Comparison of ENCODE assay signal across 14 cellular contexts in the genomic region with DNA sequence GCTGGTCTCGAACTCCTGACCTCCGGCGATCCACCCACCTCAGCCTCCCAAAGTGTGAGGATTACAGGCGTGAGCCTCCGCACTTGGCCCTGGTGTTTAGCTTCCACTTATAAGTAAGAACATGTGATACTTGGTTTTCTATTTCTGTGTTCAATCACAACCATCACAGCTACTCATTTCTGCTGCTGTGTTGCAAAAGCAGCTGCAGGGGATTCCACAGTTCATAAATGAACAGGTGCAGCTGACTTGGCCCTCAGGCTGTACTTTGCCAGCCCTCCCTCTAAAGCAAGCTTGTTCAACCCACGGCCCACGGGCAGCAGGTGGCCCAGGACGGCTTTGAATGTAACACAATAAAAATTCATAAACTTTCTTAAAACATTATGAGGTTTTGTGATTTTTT.
DNase-seq lines count a peak whose midpoint lies in the region; ATAC-seq, FAIRE-seq and TF ChIP-seq lines count a peak whose summit lies in the region.
"Had no signal": no experiment of that assay in that cellular context is flagged by ENCODE, and none has a peak within 500 bp of the region (broad histone marks: within the 10 kb centered on the region; RNA-seq: fewer than 3 reads in every experiment).

No MANE protein-coding gene starts in this region.

- in situ Hi-C loops in Panc1 (cut with HindIII; ENCODE audit: low pct_unique_long_range_greater_than_20kb, low sequenced_read_pairs), result no loop called here
- in situ Hi-C loops in transverse colon (cut with MboI; ENCODE audit: low pct_ligation_motif_present in 1 of 4, low pct_unique_long_range_greater_than_20kb in 1 of 4, low sequenced_read_pairs in 3 of 4), result no loop called here

- H3K4me3 ChIP-seq in A549 (no peak overlapping the region), Panc1 (ENCODE audit: low read depth in 2 of 2, low read length in 2 of 2) (no peak overlapping the region), transverse colon (no peak overlapping the region)
- H3K4me3 ChIP-seq: heart right ventricle had no signal

- no peak for TF ChIP-seq POLR2A in A549 (IDR thresholded peaks at IDR 0.05; ENCODE audit: low read length)
- TF ChIP-seq POLR2A in transverse colon (IDR thresholded peaks at IDR 0.05), result no peak

- H3K27me3 ChIP-seq in Panc1 (ENCODE audit: control insufficient read depth, insufficient read depth, low read length) (no peaks in the 10 kb centered on the region), transverse colon (no peaks in the 10 kb centered on the region)
- H3K27me3 ChIP-seq: heart right ventricle had no signal

- peak in 1 of 2 experiments; percentile 16; a peak in 1 of 6 replicates for ATAC-seq in A549
- peak; percentile 94 for ATAC-seq in GM18868 (IDR thresholded peaks at IDR 0.05; ENCODE audit: unreplicated experiment)
- ATAC-seq in HG03432 (IDR thresholded peaks at IDR 0.05; ENCODE audit: unreplicated experiment), result peak; percentile 69
- ATAC-seq in Panc1, result no peak
- ATAC-seq: esophagus mucosa, heart right ventricle had no signal

- peak overlapping the region; percentile 35 for H3K4me2 ChIP-seq in A549

- DNase-seq in A549 (ENCODE audit: low read depth in 1 of 2, low spot score in 1 of 2) (no peak), Panc1 (ENCODE audit: low read depth, low spot score) (no peak), midbrain (lab: John Stamatoyannopoulos, UW) (no peak), COR-L47 (lab: John Stamatoyannopoulos, UW) (no peak), transverse colon (no peak), GM03348 (ENCODE audit: low spot score) (no peak)
- DNase-seq: activated CD4-positive, alpha-beta T cell treated with anti-CD3 and anti-CD28 coated beads, Interleukin-2, amount 50 U/mL, for 48 hours; amygdala; GOT3; heart right ventricle; kidney had no signal

- H3K36me3 ChIP-seq in Panc1 (ENCODE audit: control insufficient read depth, insufficient read depth, low read length) (no peaks in the 10 kb centered on the region), transverse colon (no peaks in the 10 kb centered on the region)
- H3K36me3 ChIP-seq: heart right ventricle had no signal

- CTCF ChIA-PET in A549 (lab: Yijun Ruan, JAX) (interaction anchor here (0.7 to 1.6 kb wide), 4 partner anchors 13 to 288 kb away, joined by 3 to 4 read pairs (median 3); no protein-coding TSS in a partner anchor), Panc1 (lab: Charles Lee) (no interaction called here)

- peaks cover 18% of the 10 kb centered on the region for H3K4me1 ChIP-seq in A549
- H3K4me1 ChIP-seq in Panc1 (ENCODE audit: control insufficient read depth, insufficient read depth, low read length), result peaks cover 26% of the 10 kb centered on the region
- H3K4me1 ChIP-seq in transverse colon, result peaks cover 0 to 3% (median 0%) of the 10 kb centered on the region in 4 donors

- TF ChIP-seq EP300 in A549 (IDR thresholded peaks at IDR 0.05) (no peak), transverse colon (IDR thresholded peaks at IDR 0.05; ENCODE audit: low read depth) (no peak)

- TF ChIP-seq CTCF in A549 (IDR thresholded peaks at IDR 0.05) (no peak), Panc1 (IDR thresholded peaks at IDR 0.05) (no peak), transverse colon (IDR thresholded peaks at IDR 0.05) (no peak)

- no TSS peak for BruUV-seq in Panc1 (replicated peaks; lab: Mats Ljungman, UMichigan)

- H3K9me3 ChIP-seq in A549 (0 out of 3 replicates have a peak, but pooled peaks cover under 1% of the 10 kb centered on the region), Panc1 (ENCODE audit: control insufficient read depth, insufficient read depth, low read depth, low read length) (no peaks in the 10 kb centered on the region), transverse colon (peaks cover 1 to 8% of the 10 kb centered on the region in 2 donors)

- intact Hi-C loops in Panc1 (cut with micrococcal nuclease; ENCODE audit: unreplicated experiment), result no loop called here
- intact Hi-C loops in transverse colon (cut with DNase I; ENCODE audit: low total_unique reads), result no loop called here

- H3K27ac ChIP-seq in A549 (peak overlapping the region in 1 of 2 experiments; percentile 46; a peak in 3 of 6 replicates), Panc1 (ENCODE audit: low read length) (peak overlapping the region; percentile 14; the same call in 1 of the 2 replicates), transverse colon (no peak overlapping the region)
- H3K27ac ChIP-seq: heart right ventricle had no signal

- WGBS in A549 (ENCODE audit: missing lambda C conversion rate), result 82% methylated on average over 8 of the region's 8 CpGs
- WGBS in transverse colon (ENCODE audit: low coverage in 1 of 2), 2 donors, result 79 to 94% methylated on average over 5 to 8 of the region's 8 CpGs

- FAIRE-seq in A549 (lab: Jason Lieb, UNC), result no peak
- FAIRE-seq: kidney had no signal

- POLR2A ChIA-PET in A549 (lab: Yijun Ruan, JAX), result interaction anchor here (0.6 kb wide), 1 partner anchor 329 kb away, joined by 3 read pairs; no protein-coding TSS in a partner anchor
- POLR2A ChIA-PET in Panc1 (lab: Charles Lee), result interaction anchor here (0.6 kb wide), 1 partner anchor 470 kb away, joined by 7 read pairs; no protein-coding TSS in a partner anchor

- no peak for TF ChIP-seq RAD21 in A549 (conservative IDR thresholded peaks at IDR 0.05 in 1 of 2, IDR thresholded peaks at IDR 0.05 in 1 of 2)

TF ChIP-seq in A549, 52 proteins besides CTCF, POLR2A, EP300 and RAD21:
- TF ChIP-seq USF2 (IDR thresholded peaks at IDR 0.05) (no peak), RCOR1 (IDR thresholded peaks at IDR 0.05; ENCODE audit: low read depth, low read length) (no peak), RFX5 (IDR thresholded peaks at IDR 0.05) (no peak), RNF2 (IDR thresholded peaks at IDR 0.05; ENCODE audit: borderline replicate concordance, low read depth) (no peak), HMGXB4 (CRISPR knock-in tag; IDR thresholded peaks at IDR 0.05; ENCODE audit: borderline replicate concordance) (no peak), SREBF2 (IDR thresholded peaks at IDR 0.05) (no peak), ZC3H11A (IDR thresholded peaks at IDR 0.05) (no peak), PHF8 (IDR thresholded peaks at IDR 0.05; ENCODE audit: borderline replicate concordance, low read depth) (no peak), ESRRA (IDR thresholded peaks at IDR 0.05; ENCODE audit: borderline replicate concordance, low read length) (no peak), ZFP36 (IDR thresholded peaks at IDR 0.05; ENCODE audit: borderline replicate concordance, partially characterized antibody) (no peak), JUNB (IDR thresholded peaks at IDR 0.05) (no peak), CHD2 (IDR thresholded peaks at IDR 0.05; ENCODE audit: low read length, partially characterized antibody) (no peak), GATA3 (IDR thresholded peaks at IDR 0.05; ENCODE audit: borderline replicate concordance) (no peak)
- TF ChIP-seq, protein P1, sequence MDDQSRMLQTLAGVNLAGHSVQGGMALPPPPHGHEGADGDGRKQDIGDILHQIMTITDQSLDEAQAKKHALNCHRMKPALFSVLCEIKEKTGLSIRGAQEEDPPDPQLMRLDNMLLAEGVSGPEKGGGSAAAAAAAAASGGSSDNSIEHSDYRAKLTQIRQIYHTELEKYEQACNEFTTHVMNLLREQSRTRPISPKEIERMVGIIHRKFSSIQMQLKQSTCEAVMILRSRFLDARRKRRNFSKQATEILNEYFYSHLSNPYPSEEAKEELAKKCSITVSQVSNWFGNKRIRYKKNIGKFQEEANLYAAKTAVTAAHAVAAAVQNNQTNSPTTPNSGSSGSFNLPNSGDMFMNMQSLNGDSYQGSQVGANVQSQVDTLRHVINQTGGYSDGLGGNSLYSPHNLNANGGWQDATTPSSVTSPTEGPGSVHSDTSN (IDR thresholded peaks at IDR 0.05), result no peak
